Comparison of ENCODE assay signal across 17 cellular contexts in genomic region chr12:64749466-64750202, GRCh38. TPM values are rescaled to one million over a fixed set of nuclear protein-coding genes. Genes with fewer than 3 reads are reported as not detected.
DNase-seq lines count a peak whose midpoint lies in the region; ATAC-seq and TF ChIP-seq lines count a peak whose summit lies in the region.
"Had no signal": no experiment of that assay in that cellular context is flagged by ENCODE, and none has a peak within 500 bp of the region (broad histone marks: within the 10 kb centered on the region; RNA-seq: fewer than 3 reads in every experiment).

No MANE protein-coding gene starts in this region.

- H3K27ac Mint-ChIP-seq in T-helper 17 cell: no peak overlapping the region

- H3K4me1 Mint-ChIP-seq in T-helper 17 cell: peaks cover 15% of the 10 kb centered on the region

- no peak for ATAC-seq in T-helper 17 cell
- ATAC-seq: Panc1 had no signal

- peak; percentile 77 for DNase-seq in CD1c-positive myeloid dendritic cell (ENCODE audit: extremely low spot score)
- DNase-seq in NOMO-1 (lab: John Stamatoyannopoulos, UW; ENCODE audit: unreplicated experiment in 2 of 2): peak; percentile 68 to 79
- DNase-seq in T-helper 17 cell: no peak
- no peak for DNase-seq in adrenal gland
- DNase-seq in DMS 273 treated with DMSO at 0.1 percent for 48 hours (lab: John Stamatoyannopoulos, UW): no peak
- no peak for DNase-seq in stimulated activated CD4-positive, alpha-beta T cell treated with anti-CD3 and anti-CD28 coated beads, Interleukin-2, amount 100 ng/mL, for 48 hours
- DNase-seq: EL, KBM-7, NCI-H1105, NCI-H1694, NCI-H2107, NCI-H2227 treated with DMSO at 0.1 percent for 48 hours, NCI-H526 treated with DMSO at 0.1 percent for 48 hours, SHP77 treated with DMSO at 0.1 percent for 48 hours had no signal

- H3K4me3 ChIP-seq in neutrophil (ENCODE audit: low read depth in 1 of 2, low read length in 1 of 2) (peak overlapping the region; percentile 37 to 47), adrenal gland (no peak overlapping the region)
- H3K4me3 ChIP-seq: BLaER1 treated with 17β-estradiol and CSF1 and Interleukin-3, amounts not matched to agents 10 nM and 100 nM had no signal

- H3K4me3 Mint-ChIP-seq in T-helper 17 cell: peak overlapping the region; percentile 41

- intact Hi-C loops in adrenal gland (cut with DNase I): no loop called here

- peaks cover 79 to 91% of the 10 kb centered on the region in 2 experiments for H3K4me1 ChIP-seq in neutrophil (ENCODE audit: control insufficient read depth in 1 of 2, insufficient read depth in 1 of 2, low read depth in 1 of 2, low read length in 1 of 2)
- H3K4me1 ChIP-seq in adrenal gland (replicated peaks in 1 of 2): peaks cover 37 to 69% of the 10 kb centered on the region in 2 donors

- peaks cover 18% of the 10 kb centered on the region for H3K36me3 ChIP-seq in neutrophil
- H3K36me3 ChIP-seq in adrenal gland (replicated peaks in 1 of 2): peaks cover 0 to 33% of the 10 kb centered on the region in 2 donors

- no peaks in the 10 kb centered on the region for H3K27me3 Mint-ChIP-seq in T-helper 17 cell

- peaks cover 2% of the 10 kb centered on the region for H3K36me3 Mint-ChIP-seq in T-helper 17 cell (ENCODE audit: low read depth)

- TF ChIP-seq CTCF in neutrophil (IDR thresholded peaks at IDR 0.05) (no peak), adrenal gland (IDR thresholded peaks at IDR 0.05) (no peak)

- TF ChIP-seq POLR2A in adrenal gland (IDR thresholded peaks at IDR 0.05): no peak

- H3K27me3 ChIP-seq in neutrophil (no peaks in the 10 kb centered on the region), adrenal gland (no peaks in the 10 kb centered on the region)
- H3K27me3 ChIP-seq: BLaER1 treated with 17β-estradiol and CSF1 and Interleukin-3, amounts not matched to agents 10 nM and 100 nM had no signal

- H3K27ac ChIP-seq in neutrophil (peak overlapping the region; percentile 87), adrenal gland (peak overlapping the region in 2 of 5 donors; percentile 19 to 49)

- no peaks in the 10 kb centered on the region for H3K9me3 ChIP-seq in T-helper 17 cell (ENCODE audit: control insufficient read depth, low read length, poor library complexity, severe bottlenecking)
- no peaks in the 10 kb centered on the region for H3K9me3 ChIP-seq in neutrophil
- H3K9me3 ChIP-seq in adrenal gland (replicated peaks in 1 of 3): no peaks in the 10 kb centered on the region
- H3K9me3 ChIP-seq: BLaER1 treated with 17β-estradiol and CSF1 and Interleukin-3, amounts not matched to agents 10 nM and 100 nM had no signal

- whole genome bisulfite sequencing in adrenal gland, 4 donors: 79 to 90% (median 86%) methylated on average over 14 to 15 of the region's 15 CpGs

RNA-seq across cellular contexts. Expression of gene GNS, which starts 9.6 kb away (rescaled TPM):
- total RNA-seq in T-helper 17 cell (10 to 100 TPM; 21.0 to 22.4 TPM), adrenal gland (100 to 1,000 TPM; 388 to 647 (median 567) TPM)
- 100 to 1,000 TPM in 1 of 3 donors, 10 to 100 TPM in 2; 44.3 to 591 (median 62.6) TPM for polyA plus RNA-seq in adrenal gland

Comparison
In these comparisons a context has a peak if more than half of its experiments do, and no peak if none do; other contexts are left out.
1. DNase-seq: peak in CD1c-positive myeloid dendritic cell (single experiment) and NOMO-1 (2 of 2); none in T-helper 17 cell (0 of 3), adrenal gland (0 of 7), DMS 273 treated with DMSO at 0.1 percent for 48 hours (single experiment) and stimulated activated CD4-positive, alpha-beta T cell treated with anti-CD3 and anti-CD28 coated beads, Interleukin-2, amount 100 ng/mL, for 48 hours (0 of 2).
2. H3K4me3 ChIP-seq: peak in neutrophil (2 of 2); none in adrenal gland (0 of 4).
3. RNA of gene GNS, which starts 9.6 kb away (total RNA-seq): 388 to 647 TPM in adrenal gland; 21.0 to 22.4 TPM in T-helper 17 cell; every median in the first group is over 10 times any median in the second.